8 cellular contexts compared by ENCODE assay signal in genomic region chr20:53828673-53829085, GRCh38.
A peak's percentile ranks its signal among the peaks of the same experiment; 100 is the strongest.
DNase-seq lines count a peak whose midpoint lies in the region; ATAC-seq and TF ChIP-seq lines count a peak whose summit lies in the region.

No MANE protein-coding gene starts in this region.

- CTCF ChIA-PET in MCF 10A (lab: Yijun Ruan, JAX), result interaction anchor here (0.6 to 2.8 kb wide), 14 partner anchors 19 to 287 kb away, joined by 3 to 17 read pairs (median 4); no protein-coding TSS in a partner anchor

- H3K9me3 ChIP-seq in stomach smooth muscle (ENCODE audit: control insufficient read depth in 2 of 2, low read length in 2 of 2), result no peaks in the 10 kb centered on the region

- H3K4me1 Mint-ChIP-seq in MCF 10A (ENCODE audit: insufficient read depth, unreplicated experiment), result peaks cover 37% of the 10 kb centered on the region
- peaks cover 1% of the 10 kb centered on the region for H3K4me1 Mint-ChIP-seq in glutamatergic neuron (ENCODE audit: low read depth, unreplicated experiment)

- no peak for ATAC-seq in HG03571 (IDR thresholded peaks at IDR 0.05; ENCODE audit: unreplicated experiment)

- peak overlapping the region; percentile 98 for H3K27ac Mint-ChIP-seq in MCF 10A (ENCODE audit: low read depth, unreplicated experiment)
- H3K27ac Mint-ChIP-seq in glutamatergic neuron (ENCODE audit: unreplicated experiment), result no peak overlapping the region

- H3K4me3 ChIP-seq in stomach smooth muscle (ENCODE audit: low read length in 2 of 2), result peak overlapping the region; percentile 56 to 64

- no peaks in the 10 kb centered on the region for H3K27me3 Mint-ChIP-seq in MCF 10A (ENCODE audit: insufficient read depth, unreplicated experiment)
- no peaks in the 10 kb centered on the region for H3K27me3 Mint-ChIP-seq in glutamatergic neuron (ENCODE audit: unreplicated experiment)

- DNase-seq in GM04504 (ENCODE audit: low read depth), result peak; percentile 92
- DNase-seq in NCI-H446 (lab: John Stamatoyannopoulos, UW), result peak; percentile 12 to 33
- DNase-seq in MCF 10A (ENCODE audit: unreplicated experiment), result peak; percentile 84
- peak; percentile 83 for DNase-seq in kidney tubule cell (ENCODE audit: low spot score)
- no peak for DNase-seq in glutamatergic neuron
- no peak for DNase-seq in NOMO-1 treated with dmso at 0.1 percent for 144 hours (lab: John Stamatoyannopoulos, UW; ENCODE audit: unreplicated experiment)

- TF ChIP-seq CTCF in MCF 10A (IDR thresholded peaks at IDR 0.05; ENCODE audit: unreplicated experiment) (no peak), glutamatergic neuron (IDR thresholded peaks at IDR 0.05; ENCODE audit: partially characterized antibody, unreplicated experiment) (no peak)

- no peaks in the 10 kb centered on the region for H3K36me3 ChIP-seq in stomach smooth muscle (ENCODE audit: control insufficient read depth in 2 of 2, insufficient read depth in 2 of 2, low read length in 2 of 2)

- peak overlapping the region; percentile 66 for H3K4me3 Mint-ChIP-seq in MCF 10A (ENCODE audit: unreplicated experiment)
- H3K4me3 Mint-ChIP-seq in glutamatergic neuron (ENCODE audit: unreplicated experiment), result no peak overlapping the region

- H3K27me3 ChIP-seq in stomach smooth muscle (ENCODE audit: control insufficient read depth in 1 of 2, insufficient read depth in 2 of 2, low read length in 2 of 2), result no peaks in the 10 kb centered on the region

- H3K36me3 Mint-ChIP-seq in MCF 10A (ENCODE audit: insufficient read depth, unreplicated experiment) (no peaks in the 10 kb centered on the region), glutamatergic neuron (ENCODE audit: unreplicated experiment) (no peaks in the 10 kb centered on the region)

- no peaks in the 10 kb centered on the region for H3K9me3 Mint-ChIP-seq in MCF 10A (ENCODE audit: unreplicated experiment)
- no peaks in the 10 kb centered on the region for H3K9me3 Mint-ChIP-seq in glutamatergic neuron (ENCODE audit: unreplicated experiment)

- H3K27ac ChIP-seq in stomach smooth muscle (ENCODE audit: low read length), result peak overlapping the region; percentile 63

- BruUV-seq in MCF 10A (replicated peaks; lab: Mats Ljungman, UMichigan), result no TSS peak

- peaks cover 5% of the 10 kb centered on the region for H3K4me1 ChIP-seq in stomach smooth muscle (ENCODE audit: control insufficient read depth, insufficient read depth, low read length)

- H3K9ac ChIP-seq in stomach smooth muscle (ENCODE audit: low read length in 2 of 2), result peak overlapping the region; percentile 6 to 63

- POLR2A ChIA-PET in MCF 10A (lab: Yijun Ruan, JAX), result interaction anchor here (0.6 to 4.5 kb wide), 44 partner anchors 9 to 1767 kb away, joined by 3 to 88 read pairs (median 8); partner anchors contain the start of gene ZNF217

- intact Hi-C loops in MCF 10A (cut with micrococcal nuclease), result loop anchor here (1.0 to 5.0 kb wide), 10 partner anchors 42 to 250 kb away; no protein-coding TSS in a partner anchor

Comparison
In these comparisons a context has a peak if more than half of its experiments do, and no peak if none do; other contexts are left out.
1. DNase-seq: peak in GM04504 (single experiment), NCI-H446 (2 of 2), MCF 10A (single experiment) and kidney tubule cell (single experiment); none in glutamatergic neuron (single experiment) and NOMO-1 treated with dmso at 0.1 percent for 144 hours (single experiment).